Comparison of ENCODE assay signal across 9 cellular contexts in the genomic region with DNA sequence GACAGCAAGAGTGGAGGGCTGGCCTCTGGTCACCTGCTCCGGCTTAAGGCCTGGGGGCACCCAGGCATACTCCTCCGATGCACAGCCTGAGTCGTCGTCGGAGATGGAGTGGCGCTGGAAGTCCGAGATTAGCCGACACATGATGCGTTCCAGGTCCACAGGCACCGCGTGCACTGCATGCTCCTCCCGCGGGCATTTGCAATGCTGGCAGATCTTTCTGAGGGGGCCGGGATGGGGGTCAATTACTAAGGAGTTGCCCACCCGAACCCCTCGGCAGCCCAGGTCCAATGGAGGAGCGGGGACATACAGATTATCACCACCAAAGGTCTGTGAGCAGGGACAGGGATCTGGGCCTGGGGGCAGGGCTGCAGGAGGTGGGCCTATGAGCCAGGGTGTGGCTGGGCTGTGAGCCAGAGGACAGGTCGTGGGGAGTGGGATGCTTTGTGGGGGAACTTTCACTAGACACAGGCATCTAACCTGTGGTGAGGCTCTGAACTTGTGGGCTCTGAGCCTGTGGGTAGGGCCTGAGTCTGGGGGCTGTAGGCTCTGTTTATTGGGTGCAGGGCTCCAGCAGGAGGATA. TPM values are rescaled to one million over a fixed set of nuclear protein-coding genes. Genes with fewer than 3 reads are reported as not detected.
DNase-seq lines count a peak whose midpoint lies in the region; ATAC-seq and TF ChIP-seq lines count a peak whose summit lies in the region.
"Had no signal": no experiment of that assay in that cellular context is flagged by ENCODE, and none has a peak within 500 bp of the region (broad histone marks: within the 10 kb centered on the region; RNA-seq: fewer than 3 reads in every experiment).

No MANE protein-coding gene starts in this region.

- H3K9me2 ChIP-seq in hepatocyte (replicated peaks; ENCODE audit: insufficient read depth), result no peaks in the 10 kb centered on the region

- H3K4me3 Mint-ChIP-seq in activated CD4-positive, alpha-beta T cell treated with anti-CD3 and anti-CD28 coated beads, Interleukin-2, amount 10 ng/mL, durations not matched to agents 24 days and 14 days, result peak overlapping the region; percentile 92
- peak overlapping the region; percentile 90 for H3K4me3 Mint-ChIP-seq in activated naive CD8-positive, alpha-beta T cell treated with anti-CD3 and anti-CD28 coated beads for 36 hours

- WGBS in hepatocyte (ENCODE audit: low lambda C conversion rate, missing lambda C conversion rate), result 85% methylated on average over 13 of the region's 18 CpGs
- WGBS in stomach, 5 donors, result 76 to 89% (median 84%) methylated on average over 6 to 18 of the region's 18 CpGs

- H3K9me3 ChIP-seq in hepatocyte (ENCODE audit: low read depth) (no peaks in the 10 kb centered on the region), stomach (peaks cover 0 to 5% (median 0%) of the 10 kb centered on the region in 4 donors)

- ATAC-seq in GM21381 (IDR thresholded peaks at IDR 0.05; ENCODE audit: unreplicated experiment), result no peak
- ATAC-seq in HG03095 (IDR thresholded peaks at IDR 0.05; ENCODE audit: unreplicated experiment), result no peak

- intact Hi-C loops in activated CD4-positive, alpha-beta T cell treated with anti-CD3 and anti-CD28 coated beads, Interleukin-2, amount 10 ng/mL, durations not matched to agents 24 days and 14 days (cut with micrococcal nuclease), result no loop called here
- intact Hi-C loops in stomach (cut with DNase I; ENCODE audit: low total_unique reads), result no loop called here

- H3K4me1 ChIP-seq in hepatocyte (ENCODE audit: insufficient read depth) (no peaks in the 10 kb centered on the region), stomach (peaks cover 9 to 26% (median 16%) of the 10 kb centered on the region in 4 donors)

- H3K79me2 ChIP-seq in hepatocyte, result no peaks in the 10 kb centered on the region

- no peak for TF ChIP-seq EP300 in stomach (IDR thresholded peaks at IDR 0.05)

- DNase-seq in activated CD4-positive, alpha-beta T cell treated with anti-CD3 and anti-CD28 coated beads, Interleukin-2, amount 10 ng/mL, durations not matched to agents 24 days and 14 days, result no peak
- no peak for DNase-seq in activated CD4-positive, alpha-beta T cell treated with anti-CD3 and anti-CD28 coated beads for 1 hour
- DNase-seq in activated naive CD8-positive, alpha-beta T cell treated with anti-CD3 and anti-CD28 coated beads for 36 hours, result no peak
- DNase-seq in hepatocyte (ENCODE audit: low spot score) (no peak), stomach (no peak), putamen (ENCODE audit: low spot score) (no peak)

- TF ChIP-seq CTCF in hepatocyte (IDR thresholded peaks at IDR 0.05; ENCODE audit: poor library complexity), result no peak
- no peak for TF ChIP-seq CTCF in stomach (IDR thresholded peaks at IDR 0.05)

- H3K27ac ChIP-seq in hepatocyte (no peak overlapping the region), stomach (peak overlapping the region in 3 of 5 donors; percentile 82 to 86 (median 86))
- H3K27ac ChIP-seq: C4-2B had no signal

- H3K27ac Mint-ChIP-seq in activated CD4-positive, alpha-beta T cell treated with anti-CD3 and anti-CD28 coated beads, Interleukin-2, amount 10 ng/mL, durations not matched to agents 24 days and 14 days, result no peak overlapping the region
- no peak overlapping the region for H3K27ac Mint-ChIP-seq in activated naive CD8-positive, alpha-beta T cell treated with anti-CD3 and anti-CD28 coated beads for 36 hours

- H3K27me3 ChIP-seq in hepatocyte, result no peaks in the 10 kb centered on the region
- no peaks in the 10 kb centered on the region for H3K27me3 ChIP-seq in stomach

- TF ChIP-seq POLR2A in stomach (IDR thresholded peaks at IDR 0.05), result no peak

- no peak overlapping the region for H3K4me3 ChIP-seq in hepatocyte
- peak overlapping the region in 3 of 4 donors; percentile 48 to 58 (median 57) for H3K4me3 ChIP-seq in stomach

- peaks cover 12% of the 10 kb centered on the region for H3K4me1 Mint-ChIP-seq in activated CD4-positive, alpha-beta T cell treated with anti-CD3 and anti-CD28 coated beads, Interleukin-2, amount 10 ng/mL, durations not matched to agents 24 days and 14 days
- peaks cover 8% of the 10 kb centered on the region for H3K4me1 Mint-ChIP-seq in activated naive CD8-positive, alpha-beta T cell treated with anti-CD3 and anti-CD28 coated beads for 36 hours

- H3K36me3 ChIP-seq in hepatocyte (replicated peaks; ENCODE audit: insufficient read depth, low read depth) (no peaks in the 10 kb centered on the region), stomach (peaks cover 4 to 40% (median 30%) of the 10 kb centered on the region in 4 donors)

- H3K4me2 ChIP-seq in hepatocyte, result peak overlapping the region; percentile 86

- no peaks in the 10 kb centered on the region for H3K27me3 Mint-ChIP-seq in activated CD4-positive, alpha-beta T cell treated with anti-CD3 and anti-CD28 coated beads, Interleukin-2, amount 10 ng/mL, durations not matched to agents 24 days and 14 days
- no peaks in the 10 kb centered on the region for H3K27me3 Mint-ChIP-seq in activated naive CD8-positive, alpha-beta T cell treated with anti-CD3 and anti-CD28 coated beads for 36 hours

- no peaks in the 10 kb centered on the region for H3K9me3 Mint-ChIP-seq in activated CD4-positive, alpha-beta T cell treated with anti-CD3 and anti-CD28 coated beads, Interleukin-2, amount 10 ng/mL, durations not matched to agents 24 days and 14 days
- no peaks in the 10 kb centered on the region for H3K9me3 Mint-ChIP-seq in activated naive CD8-positive, alpha-beta T cell treated with anti-CD3 and anti-CD28 coated beads for 36 hours

- H3K36me3 Mint-ChIP-seq in activated CD4-positive, alpha-beta T cell treated with anti-CD3 and anti-CD28 coated beads, Interleukin-2, amount 10 ng/mL, durations not matched to agents 24 days and 14 days (ENCODE audit: low read depth), result peaks cover 24% of the 10 kb centered on the region
- H3K36me3 Mint-ChIP-seq in activated naive CD8-positive, alpha-beta T cell treated with anti-CD3 and anti-CD28 coated beads for 36 hours, result peaks cover 13% of the 10 kb centered on the region

- H4K20me1 ChIP-seq in hepatocyte (ENCODE audit: insufficient read depth, poor library complexity, severe bottlenecking), result no peaks in the 10 kb centered on the region

- H2AFZ ChIP-seq in hepatocyte, result no peak overlapping the region

RNA-seq across cellular contexts. Expression of gene PRICKLE3, which starts 2.4 kb away (rescaled TPM):
- total RNA-seq in activated CD4-positive, alpha-beta T cell treated with anti-CD3 and anti-CD28 coated beads, Interleukin-2, amount 10 ng/mL, durations not matched to agents 24 days and 14 days, result 21.9 and 22.7 TPM in 2 replicates
- total RNA-seq in activated naive CD8-positive, alpha-beta T cell treated with anti-CD3 and anti-CD28 coated beads for 36 hours, result 10 to 100 TPM; 16.3 to 16.7 TPM
- 2.8 and 6.1 TPM in 2 replicates for total RNA-seq in hepatocyte
- polyA plus RNA-seq in hepatocyte, result 9.3 and 15.7 TPM in 2 replicates
- 10 to 100 TPM in 3 of 5 donors, 1 to 10 TPM in 2; 3.7 to 65.1 (median 16.9) TPM for total RNA-seq in stomach
- polyA plus RNA-seq in stomach, result 1 to 10 TPM; 6.3 to 7.1 (median 6.5) TPM

RNA-seq across cellular contexts. Expression of gene PLP2, which starts 12.1 kb away (rescaled TPM):
- total RNA-seq in activated CD4-positive, alpha-beta T cell treated with anti-CD3 and anti-CD28 coated beads, Interleukin-2, amount 10 ng/mL, durations not matched to agents 24 days and 14 days, result 84.4 and 91.4 TPM in 2 replicates
- 10 to 100 TPM; 46.8 to 48.2 TPM for total RNA-seq in activated naive CD8-positive, alpha-beta T cell treated with anti-CD3 and anti-CD28 coated beads for 36 hours
- total RNA-seq in hepatocyte (27.5 and 34.9 TPM in 2 replicates), stomach (100 to 1,000 TPM in 1 of 5 donors, 10 to 100 TPM in 4; 14.0 to 155 (median 52.2) TPM)
- polyA plus RNA-seq in hepatocyte (110 and 118 TPM in 2 replicates), stomach (100 to 1,000 TPM in 1 of 3 donors, 10 to 100 TPM in 2; 55.0 to 323 (median 94.4) TPM)

RNA-seq across cellular contexts. Expression of gene SYP, which starts 16.2 kb away (rescaled TPM):
- total RNA-seq in activated CD4-positive, alpha-beta T cell treated with anti-CD3 and anti-CD28 coated beads, Interleukin-2, amount 10 ng/mL, durations not matched to agents 24 days and 14 days, result 4.9 and 5.3 TPM in 2 replicates
- total RNA-seq in activated naive CD8-positive, alpha-beta T cell treated with anti-CD3 and anti-CD28 coated beads for 36 hours, result 1 to 10 TPM; 4.4 to 4.6 TPM
- 1.4 and 2.5 TPM in 2 replicates for total RNA-seq in hepatocyte
- polyA plus RNA-seq in hepatocyte, result 2.1 and 2.9 TPM in 2 replicates
- total RNA-seq in stomach, result 100 to 1,000 TPM in 1 of 5 donors, 1 to 10 TPM in 2, under 1 TPM in 1, not detected in 1; 0.89 to 211 (median 3.3) TPM
- 1 to 10 TPM in 2 of 3 donors, under 1 TPM in 1; 0.92 to 5.0 (median 3.9) TPM for polyA plus RNA-seq in stomach

RNA-seq across cellular contexts. Expression of gene MAGIX, which starts 21.2 kb away (rescaled TPM):
- 0.96 and 1.1 TPM in 2 replicates for total RNA-seq in activated CD4-positive, alpha-beta T cell treated with anti-CD3 and anti-CD28 coated beads, Interleukin-2, amount 10 ng/mL, durations not matched to agents 24 days and 14 days
- under 1 TPM; 0.47 to 0.88 TPM for total RNA-seq in activated naive CD8-positive, alpha-beta T cell treated with anti-CD3 and anti-CD28 coated beads for 36 hours
- 5.0 and 6.5 TPM in 2 replicates for total RNA-seq in hepatocyte
- 7.1 and 13.4 TPM in 2 replicates for polyA plus RNA-seq in hepatocyte
- total RNA-seq in stomach, result 10 to 100 TPM in 3 of 5 donors, 1 to 10 TPM in 2; 4.7 to 43.2 (median 10.3) TPM
- 10 to 100 TPM; 18.9 to 41.1 (median 35.0) TPM for polyA plus RNA-seq in stomach

RNA-seq across cellular contexts. Expression of gene CACNA1F, which starts 49.3 kb away (rescaled TPM):
- 0.07 and 0.14 TPM in 2 replicates for total RNA-seq in activated CD4-positive, alpha-beta T cell treated with anti-CD3 and anti-CD28 coated beads, Interleukin-2, amount 10 ng/mL, durations not matched to agents 24 days and 14 days
- under 1 TPM; 0.72 to 0.85 TPM for total RNA-seq in activated naive CD8-positive, alpha-beta T cell treated with anti-CD3 and anti-CD28 coated beads for 36 hours
- total RNA-seq in hepatocyte (0.04 and 1.6 TPM in 2 replicates), stomach (1 to 10 TPM in 1 of 5 donors, under 1 TPM in 2, not detected in 2; 0.37 to 6.1 (median 0.89) TPM)
- polyA plus RNA-seq in hepatocyte (0.27 and 0.44 TPM in 2 replicates), stomach (under 1 TPM; 0.06 to 0.18 (median 0.15) TPM)
